20 cellular contexts compared by ENCODE assay signal in the genomic region with DNA sequence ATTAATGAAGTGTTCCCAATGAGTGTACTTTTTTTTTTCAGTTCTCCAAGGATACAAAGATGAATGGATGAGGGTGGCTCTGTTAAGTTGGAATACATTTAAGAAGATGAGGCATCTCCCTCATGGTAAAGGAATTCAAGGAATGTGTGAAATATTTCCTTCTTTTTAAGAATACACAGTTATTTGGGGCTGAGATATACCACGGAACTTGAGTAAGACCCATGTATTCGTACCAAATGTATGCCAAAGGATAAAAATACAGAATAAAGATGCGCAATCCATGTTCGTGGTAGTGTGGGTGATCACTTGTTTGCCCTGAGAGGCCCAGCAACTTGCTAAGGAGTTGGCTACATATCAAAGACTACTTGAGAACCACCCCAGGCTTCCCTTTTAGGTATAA.
A peak's percentile ranks its signal among the peaks of the same experiment; 100 is the strongest.
DNase-seq lines count a peak whose midpoint lies in the region; ATAC-seq, FAIRE-seq and TF ChIP-seq lines count a peak whose summit lies in the region.
"Had no signal": no experiment of that assay in that cellular context is flagged by ENCODE, and none has a peak within 500 bp of the region (broad histone marks: within the 10 kb centered on the region; RNA-seq: fewer than 3 reads in every experiment).

No MANE protein-coding gene starts in this region.

- H3K36me3 ChIP-seq in brain microvascular endothelial cell (replicated peaks) (no peaks in the 10 kb centered on the region), keratinocyte (ENCODE audit: control insufficient read depth in 2 of 2, extremely low read depth in 1 of 2, insufficient read depth in 2 of 2, low read length in 2 of 2) (no peaks in the 10 kb centered on the region), smooth muscle cell (ENCODE audit: low read depth) (no peaks in the 10 kb centered on the region)
- H3K36me3 ChIP-seq: esophagus muscularis mucosa, left ventricle myocardium inferior, sigmoid colon had no signal

- H3K9me3 ChIP-seq in keratinocyte (ENCODE audit: control insufficient read depth, low read depth, low read length) (no peaks in the 10 kb centered on the region), smooth muscle cell (replicated peaks; ENCODE audit: low read depth) (no peaks in the 10 kb centered on the region)

- H3F3A ChIP-seq in smooth muscle cell (ENCODE audit: low read depth), result no peaks in the 10 kb centered on the region

- H3K4me3 ChIP-seq in AG10803 (ENCODE audit: low read length) (no peak overlapping the region), brain microvascular endothelial cell (ENCODE audit: low read depth, low read length) (no peak overlapping the region), keratinocyte (ENCODE audit: control insufficient read depth in 2 of 3, extremely low read depth in 1 of 3, insufficient read depth in 2 of 3, low read depth in 1 of 3, low read length in 3 of 3) (no peak overlapping the region), smooth muscle cell (no peak overlapping the region)
- H3K4me3 ChIP-seq: esophagus muscularis mucosa, left ventricle myocardium inferior, sigmoid colon had no signal

- H3K27ac ChIP-seq in brain microvascular endothelial cell (no peak overlapping the region), keratinocyte (ENCODE audit: control insufficient read depth, insufficient read depth, low read length) (no peak overlapping the region), smooth muscle cell (ENCODE audit: low read depth) (no peak overlapping the region)
- H3K27ac ChIP-seq: esophagus muscularis mucosa, left ventricle myocardium inferior, sigmoid colon had no signal

- TF ChIP-seq CTCF in AG10803 (conservative IDR thresholded peaks at IDR 0.05; ENCODE audit: low read length), result no peak
- TF ChIP-seq CTCF in brain microvascular endothelial cell (IDR thresholded peaks at IDR 0.05; ENCODE audit: low read depth, low read length, missing control alignments), result no peak
- no peak for TF ChIP-seq CTCF in keratinocyte (optimal IDR thresholded peaks at IDR 0.05 in 1 of 3, IDR thresholded peaks at IDR 0.05 in 1 of 3, conservative IDR thresholded peaks at IDR 0.05 in 1 of 3; ENCODE audit: extremely low read depth in 1 of 3, insufficient read depth in 2 of 3, low read length in 3 of 3)
- no peak for TF ChIP-seq CTCF in smooth muscle cell (IDR thresholded peaks at IDR 0.05; ENCODE audit: borderline replicate concordance, insufficient read depth, poor library complexity, severe bottlenecking)

- H3K27me3 ChIP-seq in brain microvascular endothelial cell (replicated peaks) (no peaks in the 10 kb centered on the region), keratinocyte (ENCODE audit: control insufficient read depth, extremely low read depth, insufficient read depth, low read length) (no peaks in the 10 kb centered on the region), smooth muscle cell (ENCODE audit: low read depth) (no peaks in the 10 kb centered on the region)
- H3K27me3 ChIP-seq: esophagus muscularis mucosa, sigmoid colon had no signal

- DNase-seq in AG10803 (ENCODE audit: low read depth) (peak; percentile 81), LHCN-M2 (ENCODE audit: low read depth) (peak; percentile 68), brain microvascular endothelial cell (peak; percentile 26), keratinocyte (ENCODE audit: low read depth, low spot score) (no peak), dedifferentiated amniotic fluid mesenchymal stem cell (ENCODE audit: extremely low spot score) (no peak), smooth muscle cell (lab: John Stamatoyannopoulos, UW; ENCODE audit: unreplicated experiment) (no peak)
- DNase-seq: activated CD4-positive, alpha-beta memory T cell treated with anti-CD3 and anti-CD28 coated beads for 36 hours; activated naive CD8-positive, alpha-beta T cell treated with anti-CD3 and anti-CD28 coated beads for 36 hours; activated T-cell treated with anti-CD3 and anti-CD28 coated beads, Interleukin-2, amount 50 U/mL, for 24 hours; caudate nucleus; Karpas-422; left ventricle myocardium inferior; NCI-H1417 treated with DMSO at 0.1 percent for 48 hours; NK-92 treated with Interleukin-12 subunit alpha and Interleukin-12 subunit beta, amount 100 ng/mL, for 24 hours; sigmoid colon had no signal

- H2AFZ ChIP-seq in keratinocyte (ENCODE audit: control insufficient read depth, low read length) (peak overlapping the region; percentile 47), smooth muscle cell (ENCODE audit: low read depth) (no peak overlapping the region)

- dilution Hi-C loops in keratinocyte (cut with MboI; ENCODE audit: extremely low pct_ligation_motif_present, low sequenced_read_pairs), result no loop called here

- no peaks in the 10 kb centered on the region for H3K79me2 ChIP-seq in keratinocyte (ENCODE audit: control insufficient read depth, insufficient read depth, low read length)
- H3K79me2 ChIP-seq in smooth muscle cell (ENCODE audit: low read depth), result no peaks in the 10 kb centered on the region

- in situ Hi-C loops in brain microvascular endothelial cell (cut with HindIII; ENCODE audit: low pct_ligation_motif_present, low sequenced_read_pairs), result no loop called here

- no peaks in the 10 kb centered on the region for H3K4me1 ChIP-seq in keratinocyte (ENCODE audit: control insufficient read depth, extremely low read depth, insufficient read depth, low read length)
- no peaks in the 10 kb centered on the region for H3K4me1 ChIP-seq in smooth muscle cell (ENCODE audit: low read depth)
- H3K4me1 ChIP-seq: esophagus muscularis mucosa, left ventricle myocardium inferior, sigmoid colon had no signal

- WGBS in smooth muscle cell (ENCODE audit: low lambda C conversion rate), result 68% methylated on average over 4 of the region's 4 CpGs

- ATAC-seq in HG02981 (IDR thresholded peaks at IDR 0.05; ENCODE audit: unreplicated experiment), result no peak
- no peak for ATAC-seq in HG03378 (IDR thresholded peaks at IDR 0.05; ENCODE audit: unreplicated experiment)
- ATAC-seq: Right ventricle myocardium inferior had no signal

- H3K4me2 ChIP-seq in keratinocyte (ENCODE audit: control insufficient read depth, extremely low read depth, insufficient read depth, low read depth, low read length), result no peak overlapping the region
- H3K4me2 ChIP-seq in smooth muscle cell, result no peak overlapping the region

- no peak for FAIRE-seq in keratinocyte (lab: Jason Lieb, UNC)
- FAIRE-seq: D721Med had no signal

- H4K20me1 ChIP-seq in keratinocyte (ENCODE audit: control insufficient read depth, extremely low read depth, insufficient read depth, low read length), result no peaks in the 10 kb centered on the region
- no peaks in the 10 kb centered on the region for H4K20me1 ChIP-seq in smooth muscle cell (ENCODE audit: low read depth)

- H3K9me1 ChIP-seq in keratinocyte (ENCODE audit: control insufficient read depth, extremely low read depth, insufficient read depth, low read length), result no peaks in the 10 kb centered on the region

- H3K9ac ChIP-seq in keratinocyte (ENCODE audit: control insufficient read depth, extremely low read depth, insufficient read depth, low read length) (no peak overlapping the region), smooth muscle cell (ENCODE audit: low read depth) (no peak overlapping the region)

Comparison
In these comparisons a context has a peak if more than half of its experiments do, and no peak if none do; other contexts are left out.
1. DNase-seq: peak in AG10803 (single experiment), LHCN-M2 (single experiment) and brain microvascular endothelial cell (single experiment); none in keratinocyte (single experiment), dedifferentiated amniotic fluid mesenchymal stem cell (single experiment) and smooth muscle cell (single experiment).